In the genomic region with DNA sequence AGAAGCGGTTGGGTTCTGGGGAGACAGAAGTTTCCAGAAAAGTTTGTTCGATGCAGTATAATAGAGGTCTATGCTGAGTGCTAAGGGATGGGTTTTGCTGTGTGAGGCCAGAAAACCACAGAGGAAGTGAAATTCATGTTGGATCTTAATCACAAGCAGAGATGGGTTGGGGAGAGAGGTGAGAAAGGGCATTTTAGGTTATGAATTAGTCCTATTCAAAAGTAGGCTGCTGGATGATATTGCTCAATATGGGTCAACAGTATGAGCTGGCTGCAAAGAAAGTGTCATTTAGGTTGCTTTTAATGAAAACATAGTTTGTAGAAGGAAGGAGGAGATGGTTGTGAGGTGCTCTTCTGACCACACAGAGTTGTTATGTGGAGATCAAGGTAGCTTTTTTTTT, we compare ENCODE assay signal across 22 cellular contexts.
"Had no signal": no experiment of that assay in that cellular context is flagged by ENCODE, and none has a peak within 500 bp of the region (broad histone marks: within the 10 kb centered on the region; RNA-seq: fewer than 3 reads in every experiment).

No MANE protein-coding gene starts in this region.

- DNase-seq: effector memory CD4-positive, alpha-beta T cell; gastrocnemius medialis; heart right ventricle; hypothalamus; islet precursor cell; mucosa of descending colon; naive thymus-derived CD8-positive, alpha-beta T cell; psoas muscle; retina; sigmoid colon; stimulated activated CD4-positive, alpha-beta T cell treated with anti-CD3 and anti-CD28 coated beads, Interleukin-2, amount 100 ng/mL, for 24 hours; stimulated activated CD4-positive, alpha-beta T cell treated with anti-CD3 and anti-CD28 coated beads, Interleukin-4, amount 100 ng/mL, for 4 hours; stimulated activated naive CD4-positive, alpha-beta T cell; stomach; substantia nigra; transverse colon had no signal

- H3K9me3 Mint-ChIP-seq: naive thymus-derived CD8-positive, alpha-beta T cell had no signal

- H3K4me3 Mint-ChIP-seq: naive thymus-derived CD8-positive, alpha-beta T cell had no signal

- H3K4me1 ChIP-seq: esophagus muscularis mucosa, gastrocnemius medialis, heart right ventricle, psoas muscle, sigmoid colon, stomach, transverse colon had no signal

- H3K4me1 Mint-ChIP-seq: naive thymus-derived CD8-positive, alpha-beta T cell had no signal

- H3K27me3 ChIP-seq: esophagus muscularis mucosa, gastrocnemius medialis, neutrophil, stomach, transverse colon had no signal

- H3K9me3 ChIP-seq: esophagus muscularis mucosa, gastrocnemius medialis, heart right ventricle, mucosa of descending colon, neutrophil, psoas muscle, sigmoid colon, stomach, thoracic aorta, transverse colon had no signal

- ATAC-seq: gastrocnemius medialis; heart right ventricle; left lobe of liver; mucosa of descending colon; naive thymus-derived CD8-positive, alpha-beta T cell; psoas muscle had no signal

- H3K27ac ChIP-seq: esophagus muscularis mucosa, gastrocnemius medialis, heart right ventricle, neutrophil, psoas muscle, sigmoid colon, skin epidermis, stomach, thoracic aorta, transverse colon had no signal

- H3K4me3 ChIP-seq: esophagus muscularis mucosa, gastrocnemius medialis, heart right ventricle, mucosa of descending colon, psoas muscle, sigmoid colon, skin epidermis, stomach, thoracic aorta, transverse colon had no signal

- FAIRE-seq: endometrium had no signal

- H3K36me3 Mint-ChIP-seq: naive thymus-derived CD8-positive, alpha-beta T cell had no signal

- H3K36me3 ChIP-seq: esophagus muscularis mucosa, gastrocnemius medialis, heart right ventricle, neutrophil, sigmoid colon, stomach, thoracic aorta, transverse colon had no signal

- H3K27ac Mint-ChIP-seq: naive thymus-derived CD8-positive, alpha-beta T cell had no signal
